ENCODE assay signal across 8 cellular contexts in the genomic region with DNA sequence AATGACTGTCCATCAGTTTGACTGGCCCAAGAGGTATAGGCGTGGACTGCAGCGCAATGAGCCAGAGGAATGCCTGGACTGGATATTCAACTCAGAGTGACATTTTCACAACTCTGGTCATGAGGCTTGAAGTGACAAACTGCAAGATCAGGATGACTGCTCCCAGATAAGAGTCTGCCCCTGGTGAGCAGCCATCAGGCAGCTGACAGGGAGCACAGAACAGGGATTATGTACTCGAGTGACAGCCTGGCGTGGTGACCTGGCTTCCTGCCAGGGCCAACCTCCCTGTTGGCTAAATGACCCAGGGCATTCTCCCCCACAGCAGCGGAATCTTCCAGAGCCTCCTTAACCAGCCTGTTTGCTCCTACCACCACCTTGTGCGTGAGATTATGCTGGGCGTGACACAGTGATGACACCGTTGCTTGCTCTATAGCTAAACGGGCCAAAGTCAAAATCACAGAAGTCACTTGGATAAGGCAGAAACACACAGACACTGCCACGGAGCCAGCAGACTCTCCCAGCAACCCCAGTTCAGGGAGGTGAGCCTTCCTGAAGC.
DNase-seq lines count a peak whose midpoint lies in the region; ATAC-seq and TF ChIP-seq lines count a peak whose summit lies in the region.

No MANE protein-coding gene starts in this region.

- peak; percentile 33 to 63 for TF ChIP-seq POLR2A in gastrocnemius medialis (IDR thresholded peaks at IDR 0.05)

- no peak for TF ChIP-seq CTCF in OCI-LY3 (IDR thresholded peaks at IDR 0.05; ENCODE audit: low read depth, low read length)
- peak; percentile 15 for TF ChIP-seq CTCF in left ventricle myocardium inferior (IDR thresholded peaks at IDR 0.05; ENCODE audit: borderline replicate concordance)
- TF ChIP-seq CTCF in gastrocnemius medialis (IDR thresholded peaks at IDR 0.05 in 4 of 5, conservative IDR thresholded peaks at IDR 0.05 in 1 of 5) = no peak

- H3F3A ChIP-seq in GM23248 (ENCODE audit: insufficient read depth) = no peaks in the 10 kb centered on the region

- WGBS in GM23248 (ENCODE audit: low coverage in 1 of 2, low lambda C conversion rate in 2 of 2, missing lambda C conversion rate in 2 of 2), 2 experiments = 55 to 61% methylated on average over 10 of the region's 10 CpGs

- H3K9ac ChIP-seq in OCI-LY3 (ENCODE audit: low read length) (no peak overlapping the region), GM23248 (no peak overlapping the region)

- peak; percentile 2 for DNase-seq in HT-29 (ENCODE audit: low spot score)
- DNase-seq in left ventricle myocardium inferior = peak; percentile 85
- peak; percentile 93 to 98 for DNase-seq in gastrocnemius medialis
- DNase-seq in activated CD4-positive, alpha-beta T cell treated with anti-CD3 and anti-CD28 coated beads for 48 hours = no peak
- no peak for DNase-seq in GM03348 (ENCODE audit: low spot score)
- no peak for DNase-seq in GM23248

- H3K4me1 ChIP-seq in OCI-LY3 (ENCODE audit: low read length) (peaks cover 6% of the 10 kb centered on the region), left ventricle myocardium inferior (peaks cover 5% of the 10 kb centered on the region), gastrocnemius medialis (peaks cover 7 to 27% of the 10 kb centered on the region in 2 donors), GM23248 (ENCODE audit: insufficient read depth) (no peaks in the 10 kb centered on the region)

- H3K27me3 ChIP-seq in OCI-LY3 (ENCODE audit: low read depth, low read length) = no peaks in the 10 kb centered on the region
- no peaks in the 10 kb centered on the region for H3K27me3 ChIP-seq in left ventricle myocardium inferior (ENCODE audit: low read depth)
- no peaks in the 10 kb centered on the region for H3K27me3 ChIP-seq in gastrocnemius medialis
- H3K27me3 ChIP-seq in GM23248 (replicated peaks; ENCODE audit: insufficient read depth) = no peaks in the 10 kb centered on the region

- H3K9me3 ChIP-seq in OCI-LY3 (ENCODE audit: insufficient read depth, low read length) = no peaks in the 10 kb centered on the region
- H3K9me3 ChIP-seq in left ventricle myocardium inferior (replicated peaks) = no peaks in the 10 kb centered on the region
- H3K9me3 ChIP-seq in gastrocnemius medialis = no peaks in the 10 kb centered on the region
- no peaks in the 10 kb centered on the region for H3K9me3 ChIP-seq in GM23248 (ENCODE audit: low read depth)

- H4K20me1 ChIP-seq in OCI-LY3 (ENCODE audit: insufficient read depth, low read length) = no peaks in the 10 kb centered on the region
- no peaks in the 10 kb centered on the region for H4K20me1 ChIP-seq in GM23248 (ENCODE audit: insufficient read depth)

- peak overlapping the region; percentile 39 for H3K4me2 ChIP-seq in OCI-LY3 (ENCODE audit: low read length)
- no peak overlapping the region for H3K4me2 ChIP-seq in GM23248 (ENCODE audit: unreplicated experiment)

- H3K36me3 ChIP-seq in OCI-LY3 (replicated peaks; ENCODE audit: low read depth, low read length) (no peaks in the 10 kb centered on the region), left ventricle myocardium inferior (no peaks in the 10 kb centered on the region), gastrocnemius medialis (no peaks in the 10 kb centered on the region), GM23248 (ENCODE audit: low read depth) (no peaks in the 10 kb centered on the region)

- in situ Hi-C loops in gastrocnemius medialis (cut with MboI; ENCODE audit: low sequenced_read_pairs in 4 of 4) = loop anchor here in 1 of 4 donors (5.0 kb wide), 1 partner anchor 149 kb away; no protein-coding TSS in a partner anchor
- in situ Hi-C loops in GM23248 (cut with MboI) = no loop called here

- no peak overlapping the region for H2AFZ ChIP-seq in OCI-LY3 (ENCODE audit: low read depth, low read length)
- no peak overlapping the region for H2AFZ ChIP-seq in GM23248

- H3K4me3 ChIP-seq in OCI-LY3 (ENCODE audit: low read length) (no peak overlapping the region), left ventricle myocardium inferior (peak overlapping the region; percentile 34), gastrocnemius medialis (peak overlapping the region; percentile 33 to 48 (median 38)), GM23248 (no peak overlapping the region)

- intact Hi-C loops in left ventricle myocardium inferior (cut with micrococcal nuclease) (no loop called here), gastrocnemius medialis (cut with DNase I; ENCODE audit: low total_unique reads) (loop anchor here (1.0 to 10.0 kb wide), 5 partner anchors 25 to 208 kb away; a partner anchor contains a TSS)

- ATAC-seq in gastrocnemius medialis (peak; percentile 93 to 96), HG02885 (IDR thresholded peaks at IDR 0.05; ENCODE audit: poor library complexity, unreplicated experiment) (no peak)

- H3K79me2 ChIP-seq in OCI-LY3 (ENCODE audit: low read length) = no peaks in the 10 kb centered on the region
- no peaks in the 10 kb centered on the region for H3K79me2 ChIP-seq in GM23248 (ENCODE audit: insufficient read depth)

- no peaks in the 10 kb centered on the region for H3K9me2 ChIP-seq in GM23248 (ENCODE audit: insufficient read depth)

- H3K27ac ChIP-seq in OCI-LY3 (ENCODE audit: low read length) (no peak overlapping the region), left ventricle myocardium inferior (replicated peaks) (peak overlapping the region; percentile 84), gastrocnemius medialis (peak overlapping the region; percentile 85 to 91 (median 88)), GM23248 (no peak overlapping the region)

Comparison
In these comparisons a context has a peak if more than half of its experiments do, and no peak if none do; other contexts are left out.
1. DNase-seq: peak in HT-29 (single experiment), left ventricle myocardium inferior (single experiment) and gastrocnemius medialis (2 of 2); none in activated CD4-positive, alpha-beta T cell treated with anti-CD3 and anti-CD28 coated beads for 48 hours (single experiment), GM03348 (single experiment) and GM23248 (single experiment).
2. H3K27ac ChIP-seq: peak in left ventricle myocardium inferior (single experiment) and gastrocnemius medialis (4 of 4); none in OCI-LY3 (single experiment) and GM23248 (single experiment).
3. H3K4me3 ChIP-seq: peak in left ventricle myocardium inferior (single experiment) and gastrocnemius medialis (4 of 4); none in OCI-LY3 (single experiment) and GM23248 (single experiment).